8 cellular contexts compared by ENCODE assay signal in the genomic region with DNA sequence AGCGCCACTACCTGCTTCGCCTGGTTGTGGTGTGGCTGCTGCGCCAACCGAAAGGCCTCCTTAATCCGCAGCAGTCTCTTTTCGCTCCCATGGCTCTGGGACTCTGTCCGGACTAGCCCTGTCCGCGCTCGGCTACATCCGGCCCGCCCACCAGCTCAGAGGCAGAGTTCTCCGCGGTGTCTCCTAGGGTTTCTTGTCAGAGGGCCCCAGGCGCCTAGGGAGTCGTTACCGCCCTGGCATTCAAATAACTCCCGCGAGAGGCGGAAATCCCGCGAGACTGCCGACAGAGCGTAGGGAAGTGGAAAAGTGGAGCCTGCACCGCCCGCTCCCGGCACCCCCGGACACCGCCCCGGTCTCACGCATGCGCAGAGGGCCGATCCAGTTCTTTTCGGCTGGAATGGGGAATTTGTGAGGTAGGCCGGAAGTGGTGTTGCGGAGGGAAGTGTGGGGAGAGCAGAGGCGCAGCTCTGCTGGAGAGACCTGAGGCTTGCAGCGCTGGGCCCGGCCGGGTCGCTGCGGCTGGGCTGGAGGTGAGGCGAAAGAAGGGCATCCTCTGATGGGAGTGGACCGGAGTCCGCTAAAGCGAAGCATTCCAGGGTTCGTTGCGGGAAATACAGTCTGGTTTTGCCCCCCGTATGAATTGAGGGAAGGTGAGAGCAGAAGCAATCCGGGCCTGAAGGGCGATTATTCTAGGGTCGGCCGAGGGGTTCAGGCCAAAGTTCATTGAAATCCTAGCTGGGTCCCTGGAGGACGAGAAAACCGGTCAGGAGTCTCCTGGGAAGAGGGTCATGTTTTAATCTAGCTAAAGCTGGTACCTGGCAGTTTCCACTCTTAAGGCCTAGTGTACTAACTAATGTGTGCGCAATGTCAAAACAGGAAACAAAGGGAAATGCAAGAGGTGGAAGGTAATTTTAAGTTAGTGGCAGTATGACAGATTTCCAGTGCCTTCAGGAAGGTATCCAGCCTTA. TPM values are rescaled to one million over a fixed set of nuclear protein-coding genes. Genes with fewer than 3 reads are reported as not detected.
A peak's percentile ranks its signal among the peaks of the same experiment; 100 is the strongest.
DNase-seq lines count a peak whose midpoint lies in the region; TF ChIP-seq lines count a peak whose summit lies in the region.

A gene (plus strand): TSS at position 456 of the 968 bp plus-strand sequence. CDS start 5,151 bp downstream, outside the sequence.

- H3K36me3 Mint-ChIP-seq in H9 (ENCODE audit: insufficient read depth in 1 of 3, low read depth in 3 of 3) (peaks cover 13 to 21% (median 15%) of the 10 kb centered on the region in 3 experiments), nephron (ENCODE audit: low read depth) (peaks cover 15% of the 10 kb centered on the region)
- H3K36me3 Mint-ChIP-seq in stimulated activated naive CD8-positive, alpha-beta T cell treated with anti-CD3 and anti-CD28 coated beads, Interleukin-15, Interleukin-2, amounts not matched to agents 100 ng/mL and 50 ng/mL, for 24 hours (ENCODE audit: low read depth) = peaks cover 28% of the 10 kb centered on the region

- peak within 1 kb of the TSS; percentile 63 for H2BK120ac ChIP-seq in H9 (ENCODE audit: low read depth, low read length, poor library complexity, severe bottlenecking)

- WGBS in H9 (ENCODE audit: extremely low coverage, insufficient read length, low lambda C conversion rate) = no CpG with 5 or more reads among the region's 56 CpGs

- no peaks in the 10 kb centered on the region for H3K9me3 ChIP-seq in H9 (ENCODE audit: control insufficient read depth, low read depth, low read length)
- no peaks in the 10 kb centered on the region; the same call in none of the 2 replicates for H3K9me3 ChIP-seq in MG63

- peaks cover 4% of the 10 kb centered on the region for H3K23me2 ChIP-seq in H9 (ENCODE audit: insufficient read length, low read depth, low read length, poor library complexity, severe bottlenecking)

- peak; percentile 99 for DNase-seq in ELR (ENCODE audit: low read depth)
- peak; percentile 100 for DNase-seq in H9
- DNase-seq in MG63 = peak; percentile 96
- DNase-seq in SHP77 treated with DMSO at 0.1 percent for 48 hours (lab: John Stamatoyannopoulos, UW) = peak; percentile 86
- peak; percentile 99 for DNase-seq in activated effector memory CD4-positive, alpha-beta T cell treated with anti-CD3 and anti-CD28 coated beads, Interleukin-2, amount 50 U/mL, for 16 hours
- DNase-seq in fibroblast of the aortic adventitia (ENCODE audit: low read depth) = peak; percentile 98

- no peak within 1 kb of the TSS for H3K56ac ChIP-seq in H9 (ENCODE audit: insufficient read length, low read depth, low read length)

- H3K27me3 ChIP-seq in H9 (ENCODE audit: insufficient read depth, low read length) (no peaks in the 10 kb centered on the region), MG63 (no peaks in the 10 kb centered on the region)

- peak within 1 kb of the TSS; percentile 94 for H3K9ac ChIP-seq in H9 (ENCODE audit: extremely low read depth, insufficient read length, low read length)

- peaks cover 12% of the 10 kb centered on the region for H3K79me2 ChIP-seq in H9 (ENCODE audit: insufficient read depth, low read length)

- H3K9me3 Mint-ChIP-seq in H9 (no peaks in the 10 kb centered on the region), nephron (no peaks in the 10 kb centered on the region)
- H3K9me3 Mint-ChIP-seq in stimulated activated naive CD8-positive, alpha-beta T cell treated with anti-CD3 and anti-CD28 coated beads, Interleukin-15, Interleukin-2, amounts not matched to agents 100 ng/mL and 50 ng/mL, for 24 hours = no peaks in the 10 kb centered on the region

- no peak within 1 kb of the TSS for H3T11ph ChIP-seq in H9 (ENCODE audit: low read length)

- H3K27ac ChIP-seq in H9 (ENCODE audit: insufficient read length, low read depth, low read length) = peak within 1 kb of the TSS; percentile 95

- H3K23ac ChIP-seq in H9 (ENCODE audit: insufficient read length, low read depth, low read length) = no peak within 1 kb of the TSS

- peak within 1 kb of the TSS; percentile 97 to 99 for H3K4me3 Mint-ChIP-seq in H9
- peak within 1 kb of the TSS; percentile 97 to 100 (median 98) for H3K4me3 Mint-ChIP-seq in nephron
- H3K4me3 Mint-ChIP-seq in stimulated activated naive CD8-positive, alpha-beta T cell treated with anti-CD3 and anti-CD28 coated beads, Interleukin-15, Interleukin-2, amounts not matched to agents 100 ng/mL and 50 ng/mL, for 24 hours = peak within 1 kb of the TSS; percentile 100

- H4K8ac ChIP-seq in H9 (replicated peaks; ENCODE audit: insufficient read length, low read depth, low read length) = no peak within 1 kb of the TSS

- H3K4ac ChIP-seq in H9 (ENCODE audit: low read depth, low read length) = no peak within 1 kb of the TSS; the same call in 1 of the 2 replicates

- peaks cover 37% of the 10 kb centered on the region for H3K36me3 ChIP-seq in MG63

- H3K27ac Mint-ChIP-seq in H9 (peak within 1 kb of the TSS; percentile 100), nephron (peak within 1 kb of the TSS; percentile 99)
- peak within 1 kb of the TSS; percentile 99 for H3K27ac Mint-ChIP-seq in stimulated activated naive CD8-positive, alpha-beta T cell treated with anti-CD3 and anti-CD28 coated beads, Interleukin-15, Interleukin-2, amounts not matched to agents 100 ng/mL and 50 ng/mL, for 24 hours

- peak within 1 kb of the TSS; percentile 24 for H4K5ac ChIP-seq in H9 (ENCODE audit: insufficient read length, low read depth, low read length)

- no peaks in the 10 kb centered on the region for H3K79me1 ChIP-seq in H9 (ENCODE audit: insufficient read depth, low read depth, low read length, poor library complexity, severe bottlenecking)

- peak within 1 kb of the TSS; percentile 94 for H3K18ac ChIP-seq in H9 (ENCODE audit: insufficient read length, low read depth, low read length)

- H3K4me2 ChIP-seq in H9 (ENCODE audit: insufficient read depth, insufficient read length, low read length) = peak within 1 kb of the TSS; percentile 82

- H2BK5ac ChIP-seq in H9 (ENCODE audit: insufficient read length, low read length) = peak within 1 kb of the TSS; percentile 9

- no peaks in the 10 kb centered on the region for H4K20me1 ChIP-seq in H9 (ENCODE audit: control insufficient read depth, insufficient read depth, insufficient read length)

- H3K4me3 ChIP-seq in MG63 (peak within 1 kb of the TSS; percentile 84), fibroblast of the aortic adventitia (ENCODE audit: low read depth, low read length) (peak within 1 kb of the TSS; percentile 90)

- H2BK15ac ChIP-seq in H9 (ENCODE audit: low read depth, low read length) = no peak within 1 kb of the TSS

- peaks cover 55 to 56% of the 10 kb centered on the region in 2 experiments for H3K4me1 Mint-ChIP-seq in H9
- H3K4me1 Mint-ChIP-seq in nephron = peaks cover 47% of the 10 kb centered on the region
- H3K4me1 Mint-ChIP-seq in stimulated activated naive CD8-positive, alpha-beta T cell treated with anti-CD3 and anti-CD28 coated beads, Interleukin-15, Interleukin-2, amounts not matched to agents 100 ng/mL and 50 ng/mL, for 24 hours (ENCODE audit: low read depth) = peaks cover 43% of the 10 kb centered on the region

- peaks cover 13% of the 10 kb centered on the region; the same call in 1 of the 2 replicates for H3K4me1 ChIP-seq in H9 (ENCODE audit: insufficient read depth, low read length)

- no peak within 1 kb of the TSS for H2BK20ac ChIP-seq in H9 (ENCODE audit: low read depth, low read length, poor library complexity, severe bottlenecking)

- TF ChIP-seq CTCF in H9 (conservative IDR thresholded peaks at IDR 0.05) (no peak; the same call in 2 of the 3 replicates), fibroblast of the aortic adventitia (IDR thresholded peaks at IDR 0.05; ENCODE audit: insufficient read depth, low read length) (peak; percentile 42), nephron (IDR thresholded peaks at IDR 0.05; ENCODE audit: unreplicated experiment in 3 of 3) (peak in 1 of 3 experiments; percentile 14)

- peak within 1 kb of the TSS; percentile 84 for H3K14ac ChIP-seq in H9 (ENCODE audit: insufficient read depth, low read length)

- no peak within 1 kb of the TSS for H2AFZ ChIP-seq in H9 (ENCODE audit: low read length)

- no peak within 1 kb of the TSS for H4K91ac ChIP-seq in H9 (ENCODE audit: insufficient read length, low read depth, low read length)

- H2AK5ac ChIP-seq in H9 (ENCODE audit: insufficient read length, low read length) = no peak within 1 kb of the TSS

- H3K27me3 Mint-ChIP-seq in H9 (ENCODE audit: low read depth) (no peaks in the 10 kb centered on the region), nephron (ENCODE audit: low read depth) (no peaks in the 10 kb centered on the region)
- H3K27me3 Mint-ChIP-seq in stimulated activated naive CD8-positive, alpha-beta T cell treated with anti-CD3 and anti-CD28 coated beads, Interleukin-15, Interleukin-2, amounts not matched to agents 100 ng/mL and 50 ng/mL, for 24 hours = no peaks in the 10 kb centered on the region

- no peak within 1 kb of the TSS for H2BK12ac ChIP-seq in H9 (ENCODE audit: insufficient read length, low read depth, low read length)

RNA-seq across cellular contexts. Expression of the gene that starts here (rescaled TPM):
- 19.6 and 20.3 TPM in 2 replicates for total RNA-seq in H9 (2021)
- total RNA-seq in MG63 (2014; rRNA removed; shearing (Covaris generic); ENCODE audit: low replicate concordance) = 10.2 and 22.6 TPM in 2 replicates
- 30.4 and 35.3 TPM in 2 replicates for total RNA-seq in fibroblast of the aortic adventitia (ENCODE audit: low replicate concordance)

Comparison
In these comparisons a context has a peak if more than half of its experiments do, and no peak if none do; other contexts are left out.
1. Peak in every context shown above with its lines: DNase-seq, H3K4me3 ChIP-seq and H3K27ac ChIP-seq.